3 cellular contexts compared by ENCODE assay signal in genomic region chr10:87886635-87887034, GRCh38.
TF ChIP-seq lines count a peak whose summit lies in the region.

No MANE protein-coding gene starts in this region.

TF ChIP-seq in SK-N-SH treated with all-trans-retinoic acid at 6 μM for 48 hours, 23 proteins besides CTCF, POLR2A, EP300 and RAD21 (continued from another document):
- TF ChIP-seq ZC3H10 (CRISPR knock-in tag; IDR thresholded peaks at IDR 0.05) (no peak), ARNTL (CRISPR knock-in tag; IDR thresholded peaks at IDR 0.05; ENCODE audit: borderline replicate concordance, low read depth) (no peak), OSR1 (CRISPR knock-in tag; IDR thresholded peaks at IDR 0.05) (no peak)
TF ChIP-seq in SK-N-SH treated with all-trans-retinoic acid at 6 μM for 48 hours: peak in this region for 1.

TF ChIP-seq in SK-N-SH, 30 proteins besides CTCF, POLR2A, EP300 and RAD21 (continued from another document):
- no peak for TF ChIP-seq MAX (IDR thresholded peaks at IDR 0.05; ENCODE audit: low read depth)
- TF ChIP-seq USF1 (IDR thresholded peaks at IDR 0.05; ENCODE audit: borderline replicate concordance, low read depth): no peak
- no peak for TF ChIP-seq FOXM1 (IDR thresholded peaks at IDR 0.05; ENCODE audit: low read depth)
- TF ChIP-seq REST (IDR thresholded peaks at IDR 0.05; ENCODE audit: low read depth, low read length): no peak
- TF ChIP-seq TEAD4 (IDR thresholded peaks at IDR 0.05; ENCODE audit: borderline replicate concordance, insufficient read depth): no peak
- no peak for TF ChIP-seq TAF1 (IDR thresholded peaks at IDR 0.05; ENCODE audit: borderline replicate concordance, low read depth, low read length)
- no peak for TF ChIP-seq FOXJ3 (CRISPR knock-in tag; IDR thresholded peaks at IDR 0.05)
- TF ChIP-seq JUND (IDR thresholded peaks at IDR 0.05): no peak
- TF ChIP-seq TCF12 (IDR thresholded peaks at IDR 0.05): no peak
- no peak for TF ChIP-seq EZH2phosphoT487 (IDR thresholded peaks at IDR 0.05; ENCODE audit: borderline replicate concordance, low read depth)
- no peak for TF ChIP-seq ELF1 (IDR thresholded peaks at IDR 0.05)

TF ChIP-seq in HCT116, 20 proteins besides CTCF, POLR2A, EP300 and RAD21 (continued from another document):
- TF ChIP-seq YY1 (IDR thresholded peaks at IDR 0.05; ENCODE audit: extremely low read depth, insufficient replicate concordance, low read depth, low read length): no peak
TF ChIP-seq in HCT116: peak in this region for 1.
